8 cellular contexts compared by ENCODE assay signal in the genomic region with DNA sequence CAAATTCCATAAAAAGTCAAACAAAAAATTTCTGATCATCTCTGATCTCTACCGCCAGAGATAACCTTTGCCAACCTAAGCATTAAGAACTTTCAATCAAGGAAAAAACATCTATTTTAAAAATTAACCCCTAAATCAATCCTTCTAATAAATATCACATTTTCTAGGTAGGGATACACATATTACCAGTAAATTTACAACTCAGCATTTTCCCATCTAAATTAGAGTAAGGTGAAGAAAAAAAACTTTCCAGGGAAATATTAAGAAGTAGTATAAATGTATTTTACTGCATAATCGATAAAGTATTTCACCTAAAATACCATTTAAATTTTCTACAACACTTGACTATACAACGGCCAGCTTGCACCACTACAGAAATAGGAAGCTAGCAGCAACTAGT. TPM values are rescaled to one million over a fixed set of nuclear protein-coding genes. Genes with fewer than 3 reads are reported as not detected.
A peak's percentile ranks its signal among the peaks of the same experiment; 100 is the strongest.
DNase-seq lines count a peak whose midpoint lies in the region; ATAC-seq and TF ChIP-seq lines count a peak whose summit lies in the region.

No MANE protein-coding gene starts in this region.

- no peak for TF ChIP-seq EP300 in esophagus muscularis mucosa (IDR thresholded peaks at IDR 0.05)

- no peak for TF ChIP-seq POLR2A in esophagus muscularis mucosa (IDR thresholded peaks at IDR 0.05; ENCODE audit: low read depth)
- no peak for TF ChIP-seq POLR2A in gastrocnemius medialis (IDR thresholded peaks at IDR 0.05)

- in situ Hi-C loops in gastrocnemius medialis (cut with MboI; ENCODE audit: low sequenced_read_pairs in 4 of 4) = loop anchor here in 1 of 4 donors (25.0 kb wide), 1 partner anchor 509 kb away; the partner anchor contains the start of gene ACBD6

- DNase-seq in GM12865 (ENCODE audit: low read depth) (no peak), RWPE2 (ENCODE audit: low spot score) (no peak), esophagus muscularis mucosa (ENCODE audit: extremely low spot score) (no peak), gastrocnemius medialis (no peak), amygdala (lab: John Stamatoyannopoulos, UW) (no peak), ureter (ENCODE audit: low spot score) (no peak)

- TF ChIP-seq CTCF in GM12865 (IDR thresholded peaks at IDR 0.05; ENCODE audit: insufficient read depth, low read depth, low read length, missing control alignments) (no peak), RWPE2 (IDR thresholded peaks at IDR 0.05; ENCODE audit: poor library complexity, severe bottlenecking) (no peak), esophagus muscularis mucosa (IDR thresholded peaks at IDR 0.05) (no peak), gastrocnemius medialis (IDR thresholded peaks at IDR 0.05 in 4 of 5, conservative IDR thresholded peaks at IDR 0.05 in 1 of 5) (no peak)

- H3K4me3 ChIP-seq in GM12865 (ENCODE audit: low read depth, low read length) = peak overlapping the region; percentile 100
- peak overlapping the region; percentile 56 for H3K4me3 ChIP-seq in RWPE2 (ENCODE audit: severe bottlenecking)
- H3K4me3 ChIP-seq in esophagus muscularis mucosa = peak overlapping the region; percentile 74 to 99 (median 84)
- peak overlapping the region; percentile 68 to 99 (median 85) for H3K4me3 ChIP-seq in gastrocnemius medialis

- intact Hi-C loops in esophagus muscularis mucosa (cut with DNase I) (loop anchor here (5.0 kb wide), 1 partner anchor 109 kb away; the partner anchor contains the start of gene KIAA1614), gastrocnemius medialis (cut with DNase I; ENCODE audit: low total_unique reads) (loop anchor here (5.0 to 10.0 kb wide), 3 partner anchors 66 to 519 kb away; partner anchors contain the start of genes ACBD6, IER5 and XPR1)

- H3K36me3 ChIP-seq in RWPE2 (ENCODE audit: low read depth) (no peaks in the 10 kb centered on the region; the same call in none of the 2 replicates), esophagus muscularis mucosa (no peaks in the 10 kb centered on the region), gastrocnemius medialis (no peaks in the 10 kb centered on the region)

- H3K27ac ChIP-seq in RWPE2 (ENCODE audit: poor library complexity, severe bottlenecking) (peak overlapping the region; percentile 89), esophagus muscularis mucosa (replicated peaks in 1 of 4) (peak overlapping the region; percentile 88 to 94 (median 90)), gastrocnemius medialis (peak overlapping the region in 3 of 4 donors; percentile 88 to 98 (median 98))

- H3K9me3 ChIP-seq in RWPE2 (ENCODE audit: severe bottlenecking) (no peaks in the 10 kb centered on the region), esophagus muscularis mucosa (no peaks in the 10 kb centered on the region), gastrocnemius medialis (no peaks in the 10 kb centered on the region)

- H3K27me3 ChIP-seq in RWPE2 (ENCODE audit: insufficient read depth, poor library complexity, severe bottlenecking) (no peaks in the 10 kb centered on the region), esophagus muscularis mucosa (peaks cover 0 to 4% (median 0%) of the 10 kb centered on the region in 4 donors), gastrocnemius medialis (no peaks in the 10 kb centered on the region)

- H3K4me1 ChIP-seq in RWPE2 (ENCODE audit: insufficient read depth, poor library complexity, severe bottlenecking) (peaks cover 20% of the 10 kb centered on the region), esophagus muscularis mucosa (peaks cover 8 to 38% (median 34%) of the 10 kb centered on the region in 4 donors), gastrocnemius medialis (peaks cover 13 to 20% of the 10 kb centered on the region in 2 donors)

- ATAC-seq in RWPE2 (ENCODE audit: low read depth) (no peak), gastrocnemius medialis (no peak), GM19324 (IDR thresholded peaks at IDR 0.05; ENCODE audit: low FRiP score, unreplicated experiment) (no peak), GM19463 (IDR thresholded peaks at IDR 0.05; ENCODE audit: unreplicated experiment) (no peak)

- 49% methylated on average over 3 of the region's 3 CpGs for WGBS in esophagus muscularis mucosa

RNA-seq across cellular contexts. Expression of gene STX6, which starts 1.5 kb away (rescaled TPM):
- 10 to 100 TPM; 19.4 to 38.0 (median 23.2) TPM for total RNA-seq in esophagus muscularis mucosa
- 1 to 10 TPM; 5.1 to 9.3 (median 6.5) TPM for total RNA-seq in gastrocnemius medialis
- 35.4 TPM for total RNA-seq in ureter

RNA-seq across cellular contexts. Expression of gene MR1, which starts 12.6 kb away (rescaled TPM):
- total RNA-seq in esophagus muscularis mucosa (10 to 100 TPM; 10.8 to 23.5 (median 15.4) TPM), gastrocnemius medialis (1 to 10 TPM; 1.6 to 3.5 (median 3.0) TPM), ureter (54.4 TPM)
